In genomic region chr7:102770467-102770866, GRCh38 we compare ENCODE assay signal across 7 cellular contexts. TPM values are rescaled to one million over a fixed set of nuclear protein-coding genes. Genes with fewer than 3 reads are reported as not detected.
A peak's percentile ranks its signal among the peaks of the same experiment; 100 is the strongest.
DNase-seq lines count a peak whose midpoint lies in the region; ATAC-seq, FAIRE-seq and TF ChIP-seq lines count a peak whose summit lies in the region.
"Not testable (repeated sequence)": the region's sequence is repeated elsewhere in the genome, so short reads cannot be mapped to it uniquely, and the experiment has no call there.

No MANE protein-coding gene starts in this region.

- H4K20me1 ChIP-seq in GM12878 (ENCODE audit: control insufficient read depth, insufficient read depth): not testable (repeated sequence)

- H3K9me3 ChIP-seq in GM12878 (replicated peaks; ENCODE audit: control insufficient read depth, insufficient read depth, low read length): not testable (repeated sequence)

- not testable (repeated sequence) for H3K27ac ChIP-seq in GM12878 (ENCODE audit: control insufficient read depth, insufficient read depth)

- BruUV-seq in GM12878 (replicated peaks; lab: Mats Ljungman, UMichigan): not testable (repeated sequence)

- not testable (repeated sequence) for H3K4me3 ChIP-seq in GM12878

- peak; percentile 64 for DNase-seq in NAMALWA (ENCODE audit: low spot score)
- DNase-seq in GM12878 (ENCODE audit: low read depth, low spot score): not testable (repeated sequence)

- not testable (repeated sequence) for TF ChIP-seq POLR2A in GM12878 (IDR thresholded peaks at IDR 0.05; ENCODE audit: low read depth, low read length)

- H3K4me1 ChIP-seq in GM12878 (ENCODE audit: control insufficient read depth, insufficient read depth, low read length): not testable (repeated sequence)

- not testable (repeated sequence) for FAIRE-seq in GM12878 (lab: Jason Lieb, UNC)

- not testable (repeated sequence) for TF ChIP-seq RAD21 in GM12878 (IDR thresholded peaks at IDR 0.05; ENCODE audit: insufficient read depth, low read depth, low read length)

- POLR2A ChIA-PET in GM12878 (lab: Charles Lee): not testable (repeated sequence)

- not testable (repeated sequence) for H3K79me2 ChIP-seq in GM12878 (ENCODE audit: control insufficient read depth, insufficient read depth, low read length)

- not testable (repeated sequence) for TF ChIP-seq CTCF in GM12878 (IDR thresholded peaks at IDR 0.05 in 2 of 3, conservative IDR thresholded peaks at IDR 0.05 in 1 of 3; ENCODE audit: control insufficient read depth in 2 of 3, extremely low read depth in 1 of 3, insufficient read depth in 1 of 3, low read depth in 3 of 3, low read length in 3 of 3)

- ATAC-seq in GM18502 (IDR thresholded peaks at IDR 0.05; ENCODE audit: poor library complexity, unreplicated experiment) (peak; percentile 69), GM19043 (IDR thresholded peaks at IDR 0.05; ENCODE audit: low read depth, unreplicated experiment) (peak; percentile 62), GM21528 (IDR thresholded peaks at IDR 0.05; ENCODE audit: low FRiP score, unreplicated experiment) (peak; percentile 61), HG02759 (IDR thresholded peaks at IDR 0.05; ENCODE audit: unreplicated experiment) (peak; percentile 79), HG03175 (IDR thresholded peaks at IDR 0.05; ENCODE audit: unreplicated experiment) (peak; percentile 58), GM12878 (peak; percentile 61)

- RAD21 ChIA-PET in GM12878 (lab: Charles Lee; ENCODE audit: unreplicated experiment): not testable (repeated sequence)

- WGBS in GM12878 (ENCODE audit: insufficient coverage, insufficient replicate concordance, low lambda C conversion rate, missing lambda C conversion rate): 21% methylated on average over 3 of the region's 3 CpGs

- not testable (repeated sequence) for TF ChIP-seq EP300 in GM12878 (IDR thresholded peaks at IDR 0.05; ENCODE audit: borderline replicate concordance in 1 of 2, control insufficient read depth in 1 of 2, low read depth in 2 of 2, low read length in 2 of 2)

- intact Hi-C loops in GM12878 (cut with micrococcal nuclease; ENCODE audit: unreplicated experiment): not testable (repeated sequence)

- in situ Hi-C loops in GM12878 (cut with MboI): not testable (repeated sequence)

- not testable (repeated sequence) for H3K4me2 ChIP-seq in GM12878 (ENCODE audit: control insufficient read depth, insufficient read depth)

- CTCF ChIA-PET in GM12878 (lab: Yijun Ruan, JAX): not testable (repeated sequence)

- not testable (repeated sequence) for H3K36me3 ChIP-seq in GM12878 (ENCODE audit: control insufficient read depth in 2 of 2, insufficient read depth in 2 of 2, low read length in 1 of 2)

- not testable (repeated sequence) for H3K27me3 ChIP-seq in GM12878 (replicated peaks in 1 of 2; ENCODE audit: control insufficient read depth in 2 of 2, insufficient read depth in 2 of 2, low read length in 1 of 2)

- not testable (repeated sequence) for H2AFZ ChIP-seq in GM12878 (ENCODE audit: control insufficient read depth, low read depth, low read length)

- H3K9ac ChIP-seq in GM12878 (ENCODE audit: control insufficient read depth, insufficient read depth, low read length): not testable (repeated sequence)

- SMC1A ChIA-PET in GM12878 (lab: Charles Lee; ENCODE audit: uncharacterized antibody, unreplicated experiment): not testable (repeated sequence)

TF ChIP-seq in GM12878, 131 proteins besides CTCF, POLR2A, EP300 and RAD21:
- peak; percentile 16; the same call in 1 of the 2 replicates for TF ChIP-seq RUNX3 (IDR thresholded peaks at IDR 0.05; ENCODE audit: low read length)

RNA-seq across cellular contexts. Expression of gene FAM185A, which starts 21.7 kb away (rescaled TPM):
- 47.0 and 52.3 TPM in 2 replicates for total RNA-seq in GM12878 (2013; cell fraction: nucleolus; rRNA removed)
- total RNA-seq in GM12878 (2014; rRNA removed) (12.8 and 14.9 TPM in 2 replicates), GM12878 (2014; rRNA removed; fragmentation: Illumina TruSeq; extraction: Trizol) (7.8 and 11.6 TPM in 2 replicates), GM12878 (2021) (8.0 and 10.3 TPM in 2 replicates)
- polyA plus RNA-seq in GM12878 (2011; ENCODE audit: low read depth): 2.5 TPM
- polyA plus RNA-seq in GM12878 (2011; rRNA removed) (9.1 and 14.5 TPM in 2 replicates), GM12878 (2014; fragmentation: Illumina TruSeq; extraction: Trizol) (7.1 and 12.7 TPM in 2 replicates), GM12878 (2014; fragmentation: Nextera tagmentation; extraction: Ambion mirVana) (1 to 10 TPM; 1.9 to 2.2 TPM), GM12878 (2014; rRNA removed) (9.6 TPM in 2 replicates), GM12878 (2016; fragmentation: Nextera tagmentation; extraction: Ambion mirVana) (10 to 100 TPM in 1 of 2 experiments, 1 to 10 TPM in 1; 9.7 to 10.7 TPM)
- 5.3 and 8.6 TPM in 2 replicates for polyA plus RNA-seq in GM12878 (2011; cell fraction: cytosol; rRNA removed)
- polyA plus RNA-seq in GM12878 (2011; cell fraction: nucleus; rRNA removed): 12.7 and 18.3 TPM in 2 replicates
- 4.5 and 4.7 TPM in 2 replicates for polyA plus RNA-seq in GM12878 (2012)
- 8.0 and 10.4 TPM in 2 replicates for polyA minus RNA-seq in GM12878 (2011; rRNA and poly(A)+ RNA removed)
- 2.6 and 2.9 TPM in 2 replicates for polyA minus RNA-seq in GM12878 (2011; cell fraction: cytosol; rRNA and poly(A)+ RNA removed)
- 18.7 and 37.0 TPM in 2 replicates for polyA minus RNA-seq in GM12878 (2011; cell fraction: nucleus; rRNA and poly(A)+ RNA removed)
